In genomic region chr9:134216449-134216951, GRCh38 we compare ENCODE assay signal across 2 cellular contexts.
TF ChIP-seq lines count a peak whose summit lies in the region.

No MANE protein-coding gene starts in this region.

TF ChIP-seq in H1, 55 proteins besides CTCF, POLR2A, EP300 and RAD21 (continued from another document):
- TF ChIP-seq NANOG (IDR thresholded peaks at IDR 0.05; ENCODE audit: insufficient read depth, low read depth, low read length, poor library complexity, severe bottlenecking) (no peak), SAP30 (IDR thresholded peaks at IDR 0.05; ENCODE audit: insufficient read depth, insufficient replicate concordance, low read length) (no peak), RXRA (IDR thresholded peaks at IDR 0.05; ENCODE audit: insufficient read depth, low read depth, low read length) (no peak), SP1 (IDR thresholded peaks at IDR 0.05; ENCODE audit: low read depth, low read length) (no peak), CTBP2 (IDR thresholded peaks at IDR 0.05; ENCODE audit: borderline replicate concordance, insufficient read depth, insufficient read length, low read length) (no peak), CREB1 (IDR thresholded peaks at IDR 0.05) (no peak), HDAC2 (IDR thresholded peaks at IDR 0.05; ENCODE audit: borderline replicate concordance in 1 of 2, low read depth in 2 of 2, low read length in 2 of 2) (no peak), ASH2L (IDR thresholded peaks at IDR 0.05; ENCODE audit: low read length) (no peak), BACH1 (IDR thresholded peaks at IDR 0.05; ENCODE audit: low read length) (no peak), FOSL1 (IDR thresholded peaks at IDR 0.05; ENCODE audit: insufficient read depth, low read depth, low read length) (no peak), CEBPB (IDR thresholded peaks at IDR 0.05; ENCODE audit: low read depth, low read length) (no peak), TCF12 (IDR thresholded peaks at IDR 0.05; ENCODE audit: low read depth, low read length) (no peak), MAFK (IDR thresholded peaks at IDR 0.05; ENCODE audit: low read depth, low read length) (no peak), SRF (IDR thresholded peaks at IDR 0.05; ENCODE audit: low read depth, low read length) (no peak)

TF ChIP-seq in neural cell, 6 proteins besides CTCF, POLR2A, EP300 and RAD21 (continued from another document):
- TF ChIP-seq REST (IDR thresholded peaks at IDR 0.05; ENCODE audit: borderline replicate concordance) (no peak), TAF1 (IDR thresholded peaks at IDR 0.05; ENCODE audit: low read depth) (no peak), MXI1 (conservative IDR thresholded peaks at IDR 0.05; ENCODE audit: poor library complexity, severe bottlenecking) (no peak), POLR2AphosphoS5 (IDR thresholded peaks at IDR 0.05) (no peak)
TF ChIP-seq in neural cell: peak in this region for 0.
